Comparison of ENCODE assay signal across 17 cellular contexts in the genomic region with DNA sequence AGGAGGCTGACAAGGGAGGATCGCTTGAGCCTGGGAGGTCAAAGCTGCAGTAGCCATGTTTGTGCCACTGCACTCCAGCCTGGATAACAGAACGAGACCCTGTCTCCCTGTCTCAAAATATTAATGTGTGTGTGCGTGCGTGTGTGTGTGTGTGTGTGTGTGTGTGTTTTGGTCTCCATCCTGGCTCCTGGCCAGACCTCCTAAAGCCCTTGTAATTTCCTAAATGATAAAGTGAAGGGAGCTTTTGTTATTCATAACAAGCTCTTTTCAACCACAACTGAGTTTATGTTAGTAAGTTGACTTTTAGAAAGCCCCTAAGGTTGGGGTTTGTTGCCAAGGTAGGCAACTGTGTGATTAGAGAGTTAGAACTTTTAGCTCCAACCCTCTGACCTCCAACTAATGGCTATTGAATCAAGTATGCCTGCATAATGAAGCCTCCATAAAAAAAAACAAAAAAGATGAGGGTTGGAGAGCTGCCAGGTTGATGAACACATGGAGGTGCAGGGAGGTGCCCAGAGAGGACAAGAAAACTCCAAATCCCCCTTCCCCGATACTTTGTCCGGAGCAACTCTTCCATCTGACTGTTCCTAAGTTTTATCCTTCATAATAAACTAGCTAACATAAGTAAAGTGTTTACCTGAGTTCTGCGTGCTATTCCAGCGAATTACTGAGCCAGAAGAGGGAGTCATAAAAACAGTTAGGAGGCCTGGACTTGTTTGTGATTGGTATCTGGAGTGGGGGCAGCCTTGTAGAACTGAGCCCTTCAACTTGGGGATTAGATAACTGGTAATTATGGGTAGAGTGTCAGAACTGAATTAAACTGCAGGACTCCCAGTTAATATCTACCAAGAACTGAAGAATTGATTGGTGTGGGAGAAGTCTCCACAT. TPM values are rescaled to one million over a fixed set of nuclear protein-coding genes. Genes with fewer than 3 reads are reported as not detected.
DNase-seq lines count a peak whose midpoint lies in the region; ATAC-seq lines count a peak whose summit lies in the region.
"Had no signal": no experiment of that assay in that cellular context is flagged by ENCODE, and none has a peak within 500 bp of the region (broad histone marks: within the 10 kb centered on the region; RNA-seq: fewer than 3 reads in every experiment).

No MANE protein-coding gene starts in this region.

- intact Hi-C loops in left colon (cut with DNase I, micrococcal nuclease) = no loop called here

- ATAC-seq in left colon = no peak
- ATAC-seq: left lobe of liver had no signal

- DNase-seq in NCI-H1092 treated with DMSO at 0.1 percent for 48 hours (lab: John Stamatoyannopoulos, UW) = peak; percentile 13
- DNase-seq in NCI-H1092 (lab: John Stamatoyannopoulos, UW) = no peak
- DNase-seq in NCI-H2227 (lab: John Stamatoyannopoulos, UW; ENCODE audit: unreplicated experiment) = peak; percentile 68
- DNase-seq in medulla oblongata (ENCODE audit: extremely low spot score) = peak; percentile 1
- DNase-seq in left colon = no peak
- no peak for DNase-seq in putamen (ENCODE audit: low spot score)
- DNase-seq: 8988T; activated naive CD4-positive, alpha-beta T cell; amygdala; BE2C; central memory CD4-positive, alpha-beta T cell; H9; retina; testis had no signal

RNA-seq across cellular contexts. Expression of gene AIF1, which starts 5.3 kb away (rescaled TPM):
- total RNA-seq in left colon = 10 to 100 TPM in 1 of 2 donors, 1 to 10 TPM in 1; 5.2 to 15.0 TPM
- total RNA-seq: glomerular endothelial cell had no signal

RNA-seq across cellular contexts. Expression of gene PRRC2A, which starts 10.8 kb away (rescaled TPM):
- 100 to 1,000 TPM in 1 of 2 donors, 10 to 100 TPM in 1; 92.9 to 110 TPM for total RNA-seq in left colon

RNA-seq across cellular contexts. Expression of gene NCR3, which starts 17.0 kb away (rescaled TPM):
- 1 to 10 TPM in 1 of 2 donors, not detected in 1; 1.1 TPM for total RNA-seq in left colon
- total RNA-seq: esophagus muscularis mucosa, glomerular endothelial cell, left lobe of liver had no signal

RNA-seq across cellular contexts. Expression of gene LST1, which starts 23.7 kb away (rescaled TPM):
- 1 to 10 TPM; 2.4 to 5.8 TPM for total RNA-seq in left colon
- total RNA-seq: H9 had no signal

RNA-seq across cellular contexts. Expression of gene LTB, which starts 27.5 kb away (rescaled TPM):
- 1 to 10 TPM in 1 of 2 donors, under 1 TPM in 1; 0.70 to 3.0 TPM for total RNA-seq in left colon
- total RNA-seq: H9 had no signal

Comparison
In these comparisons a context has a peak if more than half of its experiments do, and no peak if none do; other contexts are left out.
1. DNase-seq: peak in NCI-H1092 treated with DMSO at 0.1 percent for 48 hours (single experiment), NCI-H2227 (single experiment) and medulla oblongata (single experiment); none in NCI-H1092 (single experiment), left colon (0 of 2) and putamen (single experiment).